In genomic region chr9:131654857-131655577, GRCh38 we compare ENCODE assay signal across 11 cellular contexts.
DNase-seq lines count a peak whose midpoint lies in the region; ATAC-seq and TF ChIP-seq lines count a peak whose summit lies in the region.
"Had no signal": no experiment of that assay in that cellular context is flagged by ENCODE, and none has a peak within 500 bp of the region (broad histone marks: within the 10 kb centered on the region; RNA-seq: fewer than 3 reads in every experiment).

No MANE protein-coding gene starts in this region.

- H3K79me2 ChIP-seq in OCI-LY7 (ENCODE audit: insufficient read depth, low read depth, low read length): peaks cover 95% of the 10 kb centered on the region

- no peak overlapping the region for H2AFZ ChIP-seq in OCI-LY7 (ENCODE audit: low read length)

- peak overlapping the region in 2 of 5 donors; percentile 18 to 41 for H3K4me3 Mint-ChIP-seq in immature natural killer cell
- H3K4me3 Mint-ChIP-seq in stimulated activated naive CD8-positive, alpha-beta T cell treated with anti-CD3 and anti-CD28 coated beads, Interleukin-15, amount 100 ng/mL, for 72 hours: no peak overlapping the region

- H3K27ac Mint-ChIP-seq in immature natural killer cell: peak overlapping the region; percentile 90 to 98 (median 94)
- H3K27ac Mint-ChIP-seq in stimulated activated naive CD8-positive, alpha-beta T cell treated with anti-CD3 and anti-CD28 coated beads, Interleukin-15, amount 100 ng/mL, for 72 hours: peak overlapping the region; percentile 14 to 63

- peak overlapping the region; percentile 83 for H3K4me2 ChIP-seq in OCI-LY7 (ENCODE audit: low read length)
- H3K4me2 ChIP-seq: A549 had no signal

- intact Hi-C loops in OCI-LY7 (cut with micrococcal nuclease; ENCODE audit: unreplicated experiment) (loop anchor here (1.0 kb wide), 1 partner anchor 22 kb away; no protein-coding TSS in a partner anchor), posterior vena cava (cut with DNase I) (no loop called here)

- H3K9me2 ChIP-seq in OCI-LY7 (ENCODE audit: insufficient read depth, low read length): no peaks in the 10 kb centered on the region

- H3K4me1 Mint-ChIP-seq in immature natural killer cell: peaks cover 78 to 89% of the 10 kb centered on the region in 2 donors
- peaks cover 90% of the 10 kb centered on the region for H3K4me1 Mint-ChIP-seq in stimulated activated naive CD8-positive, alpha-beta T cell treated with anti-CD3 and anti-CD28 coated beads, Interleukin-15, amount 100 ng/mL, for 72 hours

- H3K9me3 Mint-ChIP-seq in immature natural killer cell: no peaks in the 10 kb centered on the region
- no peaks in the 10 kb centered on the region for H3K9me3 Mint-ChIP-seq in stimulated activated naive CD8-positive, alpha-beta T cell treated with anti-CD3 and anti-CD28 coated beads, Interleukin-15, amount 100 ng/mL, for 72 hours

- peaks cover 0 to 3% (median 0%) of the 10 kb centered on the region in 3 donors for H3K36me3 Mint-ChIP-seq in immature natural killer cell

- H3K36me3 ChIP-seq in OCI-LY7 (ENCODE audit: insufficient read depth, low read length): peaks cover 62% of the 10 kb centered on the region

- peak overlapping the region; percentile 95 for H3K27ac ChIP-seq in OCI-LY7 (ENCODE audit: low read depth, low read length, poor library complexity, severe bottlenecking)
- H3K27ac ChIP-seq: A549 had no signal

- peak overlapping the region; percentile 32 for H3K4me3 ChIP-seq in OCI-LY7 (ENCODE audit: low read depth, low read length, poor library complexity, severe bottlenecking)
- H3K4me3 ChIP-seq: A549 had no signal

- BruUV-seq in OCI-LY7 (replicated peaks; lab: Mats Ljungman, UMichigan): no TSS peak

- no peak for TF ChIP-seq CTCF in OCI-LY7 (conservative IDR thresholded peaks at IDR 0.05; ENCODE audit: low read length)

- H3K27me3 Mint-ChIP-seq in immature natural killer cell (ENCODE audit: low read depth in 3 of 3): peaks cover 0 to 8% (median 0%) of the 10 kb centered on the region in 3 donors
- no peaks in the 10 kb centered on the region for H3K27me3 Mint-ChIP-seq in stimulated activated naive CD8-positive, alpha-beta T cell treated with anti-CD3 and anti-CD28 coated beads, Interleukin-15, amount 100 ng/mL, for 72 hours

- no peak for ATAC-seq in stimulated activated naive CD8-positive, alpha-beta T cell treated with anti-CD3 and anti-CD28 coated beads, Interleukin-15, amount 100 ng/mL, for 72 hours
- ATAC-seq in GM18520 (IDR thresholded peaks at IDR 0.05; ENCODE audit: unreplicated experiment) (no peak), HG02642 (IDR thresholded peaks at IDR 0.05; ENCODE audit: poor library complexity, unreplicated experiment) (no peak)
- ATAC-seq: A549 had no signal

- no peaks in the 10 kb centered on the region for H3K9me3 ChIP-seq in OCI-LY7 (ENCODE audit: low read length)
- H3K9me3 ChIP-seq: A549 had no signal

- POLR2A ChIA-PET in OCI-LY7 (lab: Charles Lee): interaction anchor here (2.6 to 8.1 kb wide), 2 partner anchors 22 to 89 kb away, joined by 6 to 62 read pairs; no protein-coding TSS in a partner anchor

- peaks cover 90% of the 10 kb centered on the region for H3K4me1 ChIP-seq in OCI-LY7 (ENCODE audit: insufficient read depth, low read length, poor library complexity, severe bottlenecking)

- H4K20me1 ChIP-seq in OCI-LY7 (ENCODE audit: insufficient read depth, low read length): peaks cover 16% of the 10 kb centered on the region; the same call in 1 of the 2 replicates

- CTCF ChIA-PET in OCI-LY7 (lab: Charles Lee; ENCODE audit: unreplicated experiment): interaction anchor here (0.9 kb wide), 1 partner anchor 85 kb away, joined by 3 read pairs; no protein-coding TSS in a partner anchor

- DNase-seq in NCI-H748 (lab: John Stamatoyannopoulos, UW; ENCODE audit: unreplicated experiment) (peak; percentile 65), NCI-H748 treated with DMSO at 0.1 percent for 48 hours (lab: John Stamatoyannopoulos, UW) (no peak), OCI-LY7 (ENCODE audit: low spot score) (peak; percentile 93), immature natural killer cell (no peak), posterior vena cava (ENCODE audit: low spot score) (no peak)
- no peak for DNase-seq in stimulated activated naive CD8-positive, alpha-beta T cell treated with anti-CD3 and anti-CD28 coated beads, Interleukin-15, amount 100 ng/mL, for 72 hours
- DNase-seq: KBM-7; stimulated activated CD4-positive, alpha-beta T cell treated with anti-CD3 and anti-CD28 coated beads, Interleukin-12 subunit alpha, Interleukin-12 subunit beta, amount 100 ng/mL, for 4 hours had no signal

Comparison
In these comparisons a context has a peak if more than half of its experiments do, and no peak if none do; other contexts are left out.
1. DNase-seq: peak in NCI-H748 (single experiment) and OCI-LY7 (single experiment); none in NCI-H748 treated with DMSO at 0.1 percent for 48 hours (single experiment), immature natural killer cell (0 of 3), stimulated activated naive CD8-positive, alpha-beta T cell treated with anti-CD3 and anti-CD28 coated beads, Interleukin-15, amount 100 ng/mL, for 72 hours (0 of 2) and posterior vena cava (single experiment).